Comparison of ENCODE assay signal across 1 cellular context in genomic region chr14:70651522-70651921, GRCh38.
TF ChIP-seq lines count a peak whose summit lies in the region.

No MANE protein-coding gene starts in this region.

TF ChIP-seq in IMR-90, 13 proteins besides CTCF, POLR2A, EP300 and RAD21:
- TF ChIP-seq, protein P1, sequence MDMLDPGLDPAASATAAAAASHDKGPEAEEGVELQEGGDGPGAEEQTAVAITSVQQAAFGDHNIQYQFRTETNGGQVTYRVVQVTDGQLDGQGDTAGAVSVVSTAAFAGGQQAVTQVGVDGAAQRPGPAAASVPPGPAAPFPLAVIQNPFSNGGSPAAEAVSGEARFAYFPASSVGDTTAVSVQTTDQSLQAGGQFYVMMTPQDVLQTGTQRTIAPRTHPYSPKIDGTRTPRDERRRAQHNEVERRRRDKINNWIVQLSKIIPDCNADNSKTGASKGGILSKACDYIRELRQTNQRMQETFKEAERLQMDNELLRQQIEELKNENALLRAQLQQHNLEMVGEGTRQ (IDR thresholded peaks at IDR 0.05; ENCODE audit: low read depth, low read length): no peak
- 0 out of 2 replicates have a peak, but pooled peaks have one; percentile 3 for TF ChIP-seq MAFK (IDR thresholded peaks at IDR 0.05; ENCODE audit: low read depth, low read length)
